21 cellular contexts compared by ENCODE assay signal in genomic region chr21:25682382-25682781, GRCh38.
"Had no signal": no experiment of that assay in that cellular context is flagged by ENCODE, and none has a peak within 500 bp of the region (broad histone marks: within the 10 kb centered on the region; RNA-seq: fewer than 3 reads in every experiment).

No MANE protein-coding gene starts in this region.

- ATAC-seq: gastrocnemius medialis; left cardiac atrium; left ventricle myocardium superior; naive thymus-derived CD4-positive, alpha-beta T cell; right cardiac atrium had no signal

- H3K4me1 Mint-ChIP-seq: naive thymus-derived CD4-positive, alpha-beta T cell; nephron progenitor cell had no signal

- H3K27ac ChIP-seq: coronary artery, dorsolateral prefrontal cortex, epithelial cell of prostate, esophagus muscularis mucosa, gastrocnemius medialis, ovary, suprapubic skin, thyroid gland had no signal

- H3K4me1 ChIP-seq: suprapubic skin, thyroid gland had no signal

- H3K9me3 ChIP-seq: esophagus muscularis mucosa, gastrocnemius medialis, ovary, suprapubic skin, thyroid gland had no signal

- H3K36me3 Mint-ChIP-seq: naive thymus-derived CD4-positive, alpha-beta T cell; type B pancreatic cell had no signal

- H3K9me3 Mint-ChIP-seq: type B pancreatic cell had no signal

- H3K27ac Mint-ChIP-seq: naive thymus-derived CD4-positive, alpha-beta T cell; nephron progenitor cell; type B pancreatic cell had no signal

- H3K4me3 Mint-ChIP-seq: naive thymus-derived CD4-positive, alpha-beta T cell; nephron progenitor cell; type B pancreatic cell had no signal

- H3K27me3 ChIP-seq: dorsolateral prefrontal cortex, esophagus muscularis mucosa, gastrocnemius medialis, ovary, suprapubic skin, thyroid gland had no signal

- H3K36me3 ChIP-seq: gastrocnemius medialis, ovary, suprapubic skin, thyroid gland had no signal

- DNase-seq: dorsolateral prefrontal cortex; effector memory CD4-positive, alpha-beta T cell; gastrocnemius medialis; kidney; left cardiac atrium; left ventricle myocardium superior; mesenchymal stem cell; naive thymus-derived CD4-positive, alpha-beta T cell; nephron progenitor cell; ovary; right cardiac atrium; small intestine; stimulated activated CD4-positive, alpha-beta T cell treated with anti-CD3 and anti-CD28 coated beads, Interleukin-12 subunit alpha, Interleukin-12 subunit beta, amount 100 ng/mL, for 4 hours; stimulated activated naive CD4-positive, alpha-beta T cell; thyroid gland had no signal

- H3K4me3 ChIP-seq: coronary artery, dorsolateral prefrontal cortex, esophagus muscularis mucosa, gastrocnemius medialis, lung, ovary, suprapubic skin, thyroid gland had no signal
